1 cellular context compared by ENCODE assay signal in genomic region chr12:52221912-52222457, GRCh38.
TF ChIP-seq lines count a peak whose summit lies in the region.

No MANE protein-coding gene starts in this region.

TF ChIP-seq in GM12878, 131 proteins besides CTCF, POLR2A, EP300 and RAD21:
- TF ChIP-seq SMC3 (IDR thresholded peaks at IDR 0.05; ENCODE audit: borderline replicate concordance, low read length) (peak; percentile 34; the same call in 1 of the 2 replicates), TCF12 (IDR thresholded peaks at IDR 0.05; ENCODE audit: low read depth, low read length) (0 out of 2 replicates have a peak, but pooled peaks have one; percentile 25), YY1 (IDR thresholded peaks at IDR 0.05; ENCODE audit: low read depth, low read length) (0 out of 2 replicates have a peak, but pooled peaks have one; percentile 19), SMARCA5 (IDR thresholded peaks at IDR 0.05) (no peak), CBFB (IDR thresholded peaks at IDR 0.05; ENCODE audit: low read depth) (no peak)
